Comparison of ENCODE assay signal across 8 cellular contexts in genomic region chr14:90903101-90903500, GRCh38.
DNase-seq lines count a peak whose midpoint lies in the region; ATAC-seq and TF ChIP-seq lines count a peak whose summit lies in the region.

No MANE protein-coding gene starts in this region.

- H3K27me3 Mint-ChIP-seq in endothelial cell (ENCODE audit: unreplicated experiment): no peaks in the 10 kb centered on the region

- peak; percentile 65 for TF ChIP-seq CTCF in endothelial cell (IDR thresholded peaks at IDR 0.05; ENCODE audit: unreplicated experiment)

- H3K36me3 Mint-ChIP-seq in endothelial cell (ENCODE audit: low read depth, unreplicated experiment): peaks cover 9% of the 10 kb centered on the region
- peaks cover 85% of the 10 kb centered on the region for H3K36me3 Mint-ChIP-seq in stimulated activated effector memory CD8-positive, alpha-beta T cell treated with anti-CD3 and anti-CD28 coated beads, Interleukin-12 subunit alpha, Interleukin-12 subunit beta, amount 100 ng/mL, for 72 hours

- H3K4me1 Mint-ChIP-seq in endothelial cell (ENCODE audit: unreplicated experiment): peaks cover 3% of the 10 kb centered on the region
- peaks cover 22% of the 10 kb centered on the region for H3K4me1 Mint-ChIP-seq in stimulated activated effector memory CD8-positive, alpha-beta T cell treated with anti-CD3 and anti-CD28 coated beads, Interleukin-12 subunit alpha, Interleukin-12 subunit beta, amount 100 ng/mL, for 72 hours

- H3K4me3 Mint-ChIP-seq in endothelial cell (ENCODE audit: unreplicated experiment): no peak overlapping the region
- H3K4me3 Mint-ChIP-seq in stimulated activated effector memory CD8-positive, alpha-beta T cell treated with anti-CD3 and anti-CD28 coated beads, Interleukin-12 subunit alpha, Interleukin-12 subunit beta, amount 100 ng/mL, for 72 hours: no peak overlapping the region

- H3K9me3 Mint-ChIP-seq in endothelial cell (ENCODE audit: unreplicated experiment): no peaks in the 10 kb centered on the region
- H3K9me3 Mint-ChIP-seq in stimulated activated effector memory CD8-positive, alpha-beta T cell treated with anti-CD3 and anti-CD28 coated beads, Interleukin-12 subunit alpha, Interleukin-12 subunit beta, amount 100 ng/mL, for 72 hours: no peaks in the 10 kb centered on the region

- H3K27ac Mint-ChIP-seq in endothelial cell (ENCODE audit: unreplicated experiment): no peak overlapping the region
- H3K27ac Mint-ChIP-seq in stimulated activated effector memory CD8-positive, alpha-beta T cell treated with anti-CD3 and anti-CD28 coated beads, Interleukin-12 subunit alpha, Interleukin-12 subunit beta, amount 100 ng/mL, for 72 hours: peak overlapping the region; percentile 1

- DNase-seq in Daoy (ENCODE audit: low read depth) (peak; percentile 50), NCI-H748 (lab: John Stamatoyannopoulos, UW; ENCODE audit: unreplicated experiment) (peak; percentile 63), endothelial cell (ENCODE audit: low spot score) (peak; percentile 55), mucosa of gallbladder (ENCODE audit: low spot score) (peak; percentile 66)
- DNase-seq in activated CD8-positive, alpha-beta memory T cell treated with anti-CD3 and anti-CD28 coated beads for 4 hours (ENCODE audit: low read depth in 2 of 2): peak; percentile 6 to 32
- DNase-seq in stimulated activated effector memory CD8-positive, alpha-beta T cell treated with anti-CD3 and anti-CD28 coated beads, Interleukin-12 subunit alpha, Interleukin-12 subunit beta, amount 100 ng/mL, for 72 hours (ENCODE audit: low spot score in 2 of 2): peak; percentile 22 to 70

- peak; percentile 50 for ATAC-seq in HG03196 (IDR thresholded peaks at IDR 0.05; ENCODE audit: unreplicated experiment)
- peak; percentile 83 for ATAC-seq in stimulated activated effector memory CD8-positive, alpha-beta T cell treated with anti-CD3 and anti-CD28 coated beads, Interleukin-12 subunit alpha, Interleukin-12 subunit beta, amount 100 ng/mL, for 72 hours
- ATAC-seq in GM19328 (IDR thresholded peaks at IDR 0.05; ENCODE audit: unreplicated experiment): no peak
